Comparison of ENCODE assay signal across 8 cellular contexts in the genomic region with DNA sequence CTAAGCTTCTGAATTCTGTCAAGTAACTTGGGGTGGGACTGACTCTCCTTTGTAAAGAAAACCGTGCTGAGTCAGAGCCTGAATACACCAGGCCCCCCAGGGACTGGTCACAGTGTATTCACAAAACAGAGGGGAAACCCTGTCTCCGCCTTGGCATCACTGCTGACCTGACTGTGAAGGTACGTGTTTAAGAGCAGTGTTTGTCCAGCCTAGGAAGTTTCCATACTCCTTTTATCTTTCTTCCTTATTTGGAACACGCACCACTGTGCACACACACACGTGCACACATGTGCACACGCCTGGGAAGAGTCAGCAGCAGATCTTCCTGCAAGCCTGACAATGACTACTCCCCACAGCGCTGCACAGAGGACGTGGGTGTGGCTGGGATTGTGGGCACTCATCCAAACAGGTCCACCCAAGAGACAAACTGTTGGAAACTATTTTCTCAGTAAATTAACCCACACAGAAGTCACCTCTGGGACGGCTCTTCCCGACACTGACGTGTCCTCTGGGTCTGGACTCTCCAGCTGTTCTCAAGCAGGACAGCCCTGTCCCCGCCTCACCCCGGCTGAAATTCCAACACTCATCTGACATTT.
DNase-seq lines count a peak whose midpoint lies in the region; ATAC-seq, FAIRE-seq and TF ChIP-seq lines count a peak whose summit lies in the region.

No MANE protein-coding gene starts in this region.

- H3K4me1 ChIP-seq in A549 = peaks cover 35% of the 10 kb centered on the region
- peaks cover 18% of the 10 kb centered on the region for H3K4me1 ChIP-seq in left ventricle myocardium inferior
- peaks cover 0 to 12% (median 3%) of the 10 kb centered on the region in 4 donors for H3K4me1 ChIP-seq in transverse colon
- H3K4me1 ChIP-seq in Karpas-422 (ENCODE audit: low read length) = no peaks in the 10 kb centered on the region

- in situ Hi-C loops in transverse colon (cut with MboI; ENCODE audit: low pct_ligation_motif_present in 1 of 4, low pct_unique_long_range_greater_than_20kb in 1 of 4, low sequenced_read_pairs in 3 of 4) = no loop called here

- H4K20me1 ChIP-seq in Karpas-422 (ENCODE audit: insufficient read depth, low read depth, low read length) = no peaks in the 10 kb centered on the region

- TF ChIP-seq CTCF in A549 (IDR thresholded peaks at IDR 0.05) = no peak
- TF ChIP-seq CTCF in left ventricle myocardium inferior (IDR thresholded peaks at IDR 0.05; ENCODE audit: borderline replicate concordance) = no peak
- no peak for TF ChIP-seq CTCF in transverse colon (IDR thresholded peaks at IDR 0.05)

- no peak overlapping the region for H3K9ac ChIP-seq in Karpas-422 (ENCODE audit: low read length)

- TF ChIP-seq POLR2A in A549 (IDR thresholded peaks at IDR 0.05; ENCODE audit: low read length) = no peak
- TF ChIP-seq POLR2A in transverse colon (IDR thresholded peaks at IDR 0.05) = no peak

- no peaks in the 10 kb centered on the region for H3K79me2 ChIP-seq in Karpas-422 (ENCODE audit: low read length)

- WGBS in A549 (ENCODE audit: missing lambda C conversion rate) = 1% methylated on average over 12 of the region's 13 CpGs
- 32 to 50% methylated on average over 1 to 13 of the region's 13 CpGs for WGBS in transverse colon (ENCODE audit: low coverage in 1 of 2), 2 donors

- TF ChIP-seq EP300 in A549 (IDR thresholded peaks at IDR 0.05) (no peak), transverse colon (IDR thresholded peaks at IDR 0.05; ENCODE audit: low read depth) (no peak)

- CTCF ChIA-PET in A549 (lab: Yijun Ruan, JAX) = interaction anchor here (0.7 to 1.4 kb wide), 4 partner anchors 9 to 158 kb away, joined by 3 to 4 read pairs (median 4); no protein-coding TSS in a partner anchor

- H3K4me2 ChIP-seq in A549 = peak overlapping the region; percentile 65
- no peak overlapping the region for H3K4me2 ChIP-seq in Karpas-422 (ENCODE audit: low read depth, low read length, poor library complexity, severe bottlenecking)

- TF ChIP-seq RAD21 in A549 (conservative IDR thresholded peaks at IDR 0.05 in 1 of 2, IDR thresholded peaks at IDR 0.05 in 1 of 2) = no peak

- H3K9me2 ChIP-seq in Karpas-422 (replicated peaks; ENCODE audit: insufficient read depth, low read length) = no peaks in the 10 kb centered on the region

- intact Hi-C loops in left ventricle myocardium inferior (cut with micrococcal nuclease) (no loop called here), transverse colon (cut with DNase I; ENCODE audit: low total_unique reads) (no loop called here)

- DNase-seq in A549 (ENCODE audit: low read depth in 1 of 2, low spot score in 1 of 2) (peak; percentile 64 to 88), MV-4-11 (lab: John Stamatoyannopoulos, UW) (peak; percentile 41), left ventricle myocardium inferior (peak; percentile 75), transverse colon (peak; percentile 26), NCI-H1436 treated with DMSO at 0.1 percent for 48 hours (lab: John Stamatoyannopoulos, UW) (no peak), DMS53 treated with DMSO at 0.1 percent for 48 hours (lab: John Stamatoyannopoulos, UW; ENCODE audit: unreplicated experiment) (no peak), Karpas-422 (no peak)

- no peaks in the 10 kb centered on the region for H3K36me3 ChIP-seq in left ventricle myocardium inferior
- H3K36me3 ChIP-seq in transverse colon = no peaks in the 10 kb centered on the region
- no peaks in the 10 kb centered on the region for H3K36me3 ChIP-seq in Karpas-422 (ENCODE audit: insufficient read depth, low read length)

- peak; percentile 91 to 94 for ATAC-seq in A549
- peak; percentile 55 for ATAC-seq in GM21390 (IDR thresholded peaks at IDR 0.05; ENCODE audit: unreplicated experiment)

- POLR2A ChIA-PET in A549 (lab: Yijun Ruan, JAX) = no interaction called here

- no peak for FAIRE-seq in A549 (lab: Jason Lieb, UNC)

- no peak overlapping the region for H2AFZ ChIP-seq in Karpas-422 (ENCODE audit: low read length)

- H3K9me3 ChIP-seq in A549 (no peaks in the 10 kb centered on the region), left ventricle myocardium inferior (replicated peaks) (no peaks in the 10 kb centered on the region), transverse colon (no peaks in the 10 kb centered on the region), Karpas-422 (ENCODE audit: low read length) (peaks cover 13% of the 10 kb centered on the region)

- H3K27me3 ChIP-seq in left ventricle myocardium inferior (ENCODE audit: low read depth) (no peaks in the 10 kb centered on the region), transverse colon (no peaks in the 10 kb centered on the region), Karpas-422 (ENCODE audit: low read length) (no peaks in the 10 kb centered on the region)

- H3K27ac ChIP-seq in A549 (peak overlapping the region; percentile 67 to 84), left ventricle myocardium inferior (replicated peaks) (peak overlapping the region; percentile 54), transverse colon (peak overlapping the region; percentile 23 to 58 (median 56)), Karpas-422 (ENCODE audit: low read length) (no peak overlapping the region)

- 0 out of 3 replicates have a peak overlapping the region, but pooled peaks have one; percentile 1 for H3K4me3 ChIP-seq in A549
- no peak overlapping the region for H3K4me3 ChIP-seq in left ventricle myocardium inferior
- H3K4me3 ChIP-seq in transverse colon = no peak overlapping the region
- no peak overlapping the region for H3K4me3 ChIP-seq in Karpas-422 (ENCODE audit: low read length)

TF ChIP-seq in A549, 52 proteins besides CTCF, POLR2A, EP300 and RAD21 (continues in another document):
- no peak for TF ChIP-seq ZSCAN20 (CRISPR knock-in tag; IDR thresholded peaks at IDR 0.05)
- TF ChIP-seq HOXB5 (CRISPR knock-in tag; IDR thresholded peaks at IDR 0.05) = no peak
- TF ChIP-seq, protein P1, sequence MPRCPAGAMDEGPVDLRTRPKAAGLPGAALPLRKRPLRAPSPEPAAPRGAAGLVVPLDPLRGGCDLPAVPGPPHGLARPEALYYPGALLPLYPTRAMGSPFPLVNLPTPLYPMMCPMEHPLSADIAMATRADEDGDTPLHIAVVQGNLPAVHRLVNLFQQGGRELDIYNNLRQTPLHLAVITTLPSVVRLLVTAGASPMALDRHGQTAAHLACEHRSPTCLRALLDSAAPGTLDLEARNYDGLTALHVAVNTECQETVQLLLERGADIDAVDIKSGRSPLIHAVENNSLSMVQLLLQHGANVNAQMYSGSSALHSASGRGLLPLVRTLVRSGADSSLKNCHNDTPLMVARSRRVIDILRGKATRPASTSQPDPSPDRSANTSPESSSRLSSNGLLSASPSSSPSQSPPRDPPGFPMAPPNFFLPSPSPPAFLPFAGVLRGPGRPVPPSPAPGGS (IDR thresholded peaks at IDR 0.05) = no peak
- TF ChIP-seq HOXA7 (CRISPR knock-in tag; IDR thresholded peaks at IDR 0.05) = no peak
- no peak for TF ChIP-seq HEYL (CRISPR knock-in tag; IDR thresholded peaks at IDR 0.05)
- TF ChIP-seq NPAS2 (CRISPR knock-in tag; IDR thresholded peaks at IDR 0.05; ENCODE audit: borderline replicate concordance) = no peak
- TF ChIP-seq MYC (IDR thresholded peaks at IDR 0.05; ENCODE audit: borderline replicate concordance, low read length) = no peak
- TF ChIP-seq RNF2 (IDR thresholded peaks at IDR 0.05; ENCODE audit: borderline replicate concordance, low read depth) = no peak
- no peak for TF ChIP-seq KDM5A (IDR thresholded peaks at IDR 0.05)
- no peak for TF ChIP-seq RFX5 (IDR thresholded peaks at IDR 0.05)
- TF ChIP-seq ZC3H11A (IDR thresholded peaks at IDR 0.05) = no peak
- TF ChIP-seq MAZ (IDR thresholded peaks at IDR 0.05; ENCODE audit: borderline replicate concordance, low read depth, low read length) = no peak
- no peak for TF ChIP-seq NFE2L2 (conservative IDR thresholded peaks at IDR 0.05; ENCODE audit: low read length)
- TF ChIP-seq CHD4 (IDR thresholded peaks at IDR 0.05; ENCODE audit: borderline replicate concordance) = no peak
- no peak for TF ChIP-seq FOSB (CRISPR knock-in tag; IDR thresholded peaks at IDR 0.05)
- TF ChIP-seq, protein P2, sequence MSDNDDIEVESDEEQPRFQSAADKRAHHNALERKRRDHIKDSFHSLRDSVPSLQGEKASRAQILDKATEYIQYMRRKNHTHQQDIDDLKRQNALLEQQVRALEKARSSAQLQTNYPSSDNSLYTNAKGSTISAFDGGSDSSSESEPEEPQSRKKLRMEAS (IDR thresholded peaks at IDR 0.05) = peak; percentile 82
- no peak for TF ChIP-seq POLR2AphosphoS2 (conservative IDR thresholded peaks at IDR 0.05; ENCODE audit: low read length)
- no peak for TF ChIP-seq SMC3 (IDR thresholded peaks at IDR 0.05)
- no peak; the same call in 1 of the 2 replicates for TF ChIP-seq JUNB (IDR thresholded peaks at IDR 0.05)
- no peak for TF ChIP-seq CBX2 (IDR thresholded peaks at IDR 0.05; ENCODE audit: borderline replicate concordance, low read depth)
- TF ChIP-seq CHD2 (IDR thresholded peaks at IDR 0.05; ENCODE audit: low read length, partially characterized antibody) = no peak
- TF ChIP-seq, protein P3, sequence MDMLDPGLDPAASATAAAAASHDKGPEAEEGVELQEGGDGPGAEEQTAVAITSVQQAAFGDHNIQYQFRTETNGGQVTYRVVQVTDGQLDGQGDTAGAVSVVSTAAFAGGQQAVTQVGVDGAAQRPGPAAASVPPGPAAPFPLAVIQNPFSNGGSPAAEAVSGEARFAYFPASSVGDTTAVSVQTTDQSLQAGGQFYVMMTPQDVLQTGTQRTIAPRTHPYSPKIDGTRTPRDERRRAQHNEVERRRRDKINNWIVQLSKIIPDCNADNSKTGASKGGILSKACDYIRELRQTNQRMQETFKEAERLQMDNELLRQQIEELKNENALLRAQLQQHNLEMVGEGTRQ (IDR thresholded peaks at IDR 0.05) = no peak
- no peak for TF ChIP-seq RARB (CRISPR knock-in tag; IDR thresholded peaks at IDR 0.05)
- TF ChIP-seq HDAC2 (IDR thresholded peaks at IDR 0.05) = no peak
- no peak for TF ChIP-seq GATA3 (IDR thresholded peaks at IDR 0.05; ENCODE audit: borderline replicate concordance)
- TF ChIP-seq, protein P4, sequence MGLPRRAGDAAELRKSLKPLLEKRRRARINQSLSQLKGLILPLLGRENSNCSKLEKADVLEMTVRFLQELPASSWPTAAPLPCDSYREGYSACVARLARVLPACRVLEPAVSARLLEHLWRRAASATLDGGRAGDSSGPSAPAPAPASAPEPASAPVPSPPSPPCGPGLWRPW (IDR thresholded peaks at IDR 0.05) = no peak
- TF ChIP-seq, protein P5, sequence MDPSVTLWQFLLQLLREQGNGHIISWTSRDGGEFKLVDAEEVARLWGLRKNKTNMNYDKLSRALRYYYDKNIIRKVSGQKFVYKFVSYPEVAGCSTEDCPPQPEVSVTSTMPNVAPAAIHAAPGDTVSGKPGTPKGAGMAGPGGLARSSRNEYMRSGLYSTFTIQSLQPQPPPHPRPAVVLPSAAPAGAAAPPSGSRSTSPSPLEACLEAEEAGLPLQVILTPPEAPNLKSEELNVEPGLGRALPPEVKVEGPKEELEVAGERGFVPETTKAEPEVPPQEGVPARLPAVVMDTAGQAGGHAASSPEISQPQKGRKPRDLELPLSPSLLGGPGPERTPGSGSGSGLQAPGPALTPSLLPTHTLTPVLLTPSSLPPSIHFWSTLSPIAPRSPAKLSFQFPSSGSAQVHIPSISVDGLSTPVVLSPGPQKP (IDR thresholded peaks at IDR 0.05; ENCODE audit: low read depth, low read length) = no peak

Comparison
In these comparisons a context has a peak if more than half of its experiments do, and no peak if none do; other contexts are left out.
1. DNase-seq: peak in A549 (2 of 2), MV-4-11 (single experiment), left ventricle myocardium inferior (single experiment) and transverse colon (single experiment); none in NCI-H1436 treated with DMSO at 0.1 percent for 48 hours (single experiment), DMS53 treated with DMSO at 0.1 percent for 48 hours (single experiment) and Karpas-422 (single experiment).